In the genomic region with DNA sequence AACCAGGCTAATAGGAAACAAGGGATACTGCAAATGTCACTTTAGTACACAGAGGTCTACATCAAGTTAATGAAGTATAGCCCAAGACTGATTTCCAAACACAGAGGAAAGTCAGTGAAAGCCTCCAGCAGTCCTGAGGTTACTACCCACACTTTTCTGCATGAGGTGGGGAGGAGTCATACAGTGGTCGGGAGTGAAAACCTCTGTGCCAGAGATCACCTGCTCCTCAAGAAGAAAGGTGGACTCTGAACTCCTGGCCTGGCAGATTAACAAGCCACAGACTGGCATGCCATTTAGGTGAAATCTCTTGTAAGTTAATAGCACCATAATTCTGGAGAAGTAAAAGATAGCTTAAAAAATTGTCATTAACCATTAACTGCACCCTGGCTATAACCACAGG, we compare ENCODE assay signal across 17 cellular contexts.
DNase-seq lines count a peak whose midpoint lies in the region; ATAC-seq and TF ChIP-seq lines count a peak whose summit lies in the region.
"Had no signal": no experiment of that assay in that cellular context is flagged by ENCODE, and none has a peak within 500 bp of the region (broad histone marks: within the 10 kb centered on the region; RNA-seq: fewer than 3 reads in every experiment).

No MANE protein-coding gene starts in this region.

- no peak overlapping the region for H3K4me3 ChIP-seq in body of pancreas

- no peaks in the 10 kb centered on the region for H3K36me3 ChIP-seq in body of pancreas (replicated peaks in 1 of 2; ENCODE audit: insufficient read depth in 1 of 2, low read depth in 2 of 2)

- peaks cover 8% of the 10 kb centered on the region for H3K4me1 ChIP-seq in body of pancreas

- H3K27me3 ChIP-seq in body of pancreas: no peaks in the 10 kb centered on the region

- WGBS in body of pancreas, 2 donors: 10 to 16% methylated on average over 1 of the region's 1 CpG

- H3K9me3 ChIP-seq in body of pancreas: no peaks in the 10 kb centered on the region

- H3K27ac ChIP-seq in body of pancreas: no peak overlapping the region
- H3K27ac ChIP-seq: RWPE1 had no signal

- intact Hi-C loops in body of pancreas (cut with DNase I): no loop called here
- intact Hi-C loops in left colon (cut with DNase I, micrococcal nuclease): no loop called here

- DNase-seq in HT-29 (ENCODE audit: low spot score): peak; percentile 42
- peak in 2 of 4 donors; percentile 25 to 51 for DNase-seq in body of pancreas
- peak; percentile 49 to 63 for DNase-seq in left colon
- DNase-seq in renal cortical epithelial cell (ENCODE audit: low read depth): peak; percentile 89
- DNase-seq in activated CD4-positive, CD25-positive, alpha-beta regulatory T cell (lab: John Stamatoyannopoulos, UW): no peak
- no peak for DNase-seq in G401 (ENCODE audit: low spot score)
- DNase-seq in COLO668 (lab: John Stamatoyannopoulos, UW; ENCODE audit: unreplicated experiment): no peak
- DNase-seq: 8988T, COR-L47, GF-D8, GOT3, MV-4-11, NCI-H1694 treated with DMSO at 0.1 percent for 48 hours, NCI-H510A treated with DMSO at 0.1 percent for 48 hours, NCI-H774 had no signal

- no peak for TF ChIP-seq POLR2A in body of pancreas (IDR thresholded peaks at IDR 0.05)

- ATAC-seq in body of pancreas (peak; percentile 24), left colon (peak; percentile 95), GM21825 (IDR thresholded peaks at IDR 0.05; ENCODE audit: unreplicated experiment) (no peak)

- in situ Hi-C loops in G401 (cut with HindIII; ENCODE audit: low sequenced_read_pairs): no loop called here

- no peak for TF ChIP-seq CTCF in body of pancreas (IDR thresholded peaks at IDR 0.05)

Comparison
In these comparisons a context has a peak if more than half of its experiments do, and no peak if none do; other contexts are left out.
1. DNase-seq: peak in HT-29 (single experiment), left colon (2 of 2) and renal cortical epithelial cell (single experiment); none in activated CD4-positive, CD25-positive, alpha-beta regulatory T cell (0 of 4), G401 (single experiment) and COLO668 (single experiment).